In the genomic region with DNA sequence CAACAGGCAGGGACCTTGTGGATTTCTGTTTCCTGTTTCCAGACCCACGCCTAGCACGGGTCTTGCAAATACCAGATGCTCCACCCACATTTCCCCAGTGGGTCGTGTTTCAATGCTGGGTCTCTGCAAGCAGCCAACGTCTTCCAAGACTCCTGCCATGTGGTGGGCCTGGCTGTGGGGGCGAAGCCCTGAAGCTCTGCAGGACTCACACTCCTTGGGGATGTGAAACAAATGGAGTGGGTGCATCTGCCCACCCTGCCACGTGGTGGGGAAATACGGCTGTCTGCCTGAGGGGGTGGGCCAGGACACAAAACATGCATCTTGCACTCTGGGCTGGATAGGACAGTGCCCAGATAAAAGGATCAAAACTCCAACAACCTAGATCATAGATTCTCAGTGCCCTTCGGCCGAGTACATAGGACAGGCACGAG, we compare ENCODE assay signal across 13 cellular contexts. TPM values are rescaled to one million over a fixed set of nuclear protein-coding genes. Genes with fewer than 3 reads are reported as not detected.
A peak's percentile ranks its signal among the peaks of the same experiment; 100 is the strongest.
DNase-seq lines count a peak whose midpoint lies in the region; ATAC-seq and TF ChIP-seq lines count a peak whose summit lies in the region.
"Had no signal": no experiment of that assay in that cellular context is flagged by ENCODE, and none has a peak within 500 bp of the region (broad histone marks: within the 10 kb centered on the region; RNA-seq: fewer than 3 reads in every experiment).

No MANE protein-coding gene starts in this region.

- no peak overlapping the region for H3K56ac ChIP-seq in IMR-90 (ENCODE audit: extremely low read depth, insufficient read depth, low read length)

- H3K4ac ChIP-seq in IMR-90 (ENCODE audit: low read depth, low read length): no peak overlapping the region

- H2BK20ac ChIP-seq in IMR-90 (ENCODE audit: low read depth, low read length): no peak overlapping the region

- no peaks in the 10 kb centered on the region for H4K20me1 ChIP-seq in IMR-90 (ENCODE audit: insufficient read depth, low read length)

- no peak overlapping the region for H3K9ac ChIP-seq in IMR-90 (ENCODE audit: low read depth, low read length)

- no CpG with 5 or more reads among the region's 10 CpGs for WGBS in IMR-90 (ENCODE audit: extremely low coverage in 2 of 2, insufficient read length in 1 of 2), 2 experiments
- WGBS in aorta, 2 donors: 36 to 41% methylated on average over 10 of the region's 10 CpGs

- H3K27me3 ChIP-seq in IMR-90 (ENCODE audit: control insufficient read depth, insufficient read depth, low read length) (no peaks in the 10 kb centered on the region; the same call in 1 of the 2 replicates), foreskin keratinocyte (no peaks in the 10 kb centered on the region), aorta (ENCODE audit: control insufficient read depth in 1 of 2, insufficient read depth in 2 of 2, low read length in 1 of 2) (no peaks in the 10 kb centered on the region)

- H3K4me2 ChIP-seq in IMR-90 (ENCODE audit: low read depth, low read length): no peak overlapping the region

- TF ChIP-seq CTCF in IMR-90 (conservative IDR thresholded peaks at IDR 0.05; ENCODE audit: low read depth, low read length): no peak
- no peak for TF ChIP-seq CTCF in foreskin keratinocyte (conservative IDR thresholded peaks at IDR 0.05)

- peak overlapping the region; percentile 64 for H2AFZ ChIP-seq in IMR-90 (replicated peaks; ENCODE audit: low read length, poor library complexity)

- ATAC-seq in IMR-90 (ENCODE audit: low read depth) (no peak), foreskin keratinocyte (no peak), HG02885 (IDR thresholded peaks at IDR 0.05; ENCODE audit: poor library complexity, unreplicated experiment) (no peak), aorta (ENCODE audit: low FRiP score) (no peak)
- ATAC-seq: natural killer cell, sciatic nerve had no signal

- peaks cover 4% of the 10 kb centered on the region; the same call in 1 of the 2 replicates for H3K9me1 ChIP-seq in IMR-90 (ENCODE audit: insufficient read depth, low read length)

- H4K5ac ChIP-seq in IMR-90 (ENCODE audit: low read depth, low read length): no peak overlapping the region

- no TSS peak for BruUV-seq in IMR-90 (replicated peaks; lab: Mats Ljungman, UMichigan)

- H2BK5ac ChIP-seq in IMR-90 (ENCODE audit: low read depth, low read length, poor library complexity, severe bottlenecking): no peak overlapping the region

- no peak overlapping the region for H2AK5ac ChIP-seq in IMR-90 (ENCODE audit: low read depth, low read length)

- intact Hi-C loops in IMR-90 (cut with micrococcal nuclease): no loop called here
- intact Hi-C loops in aorta (cut with DNase I): no loop called here

- peaks cover 16% of the 10 kb centered on the region for H3K4me1 ChIP-seq in IMR-90 (ENCODE audit: control insufficient read depth, insufficient read depth, low read length)
- H3K4me1 ChIP-seq in foreskin keratinocyte: peaks cover 28% of the 10 kb centered on the region
- H3K4me1 ChIP-seq in aorta (ENCODE audit: control insufficient read depth in 1 of 2, insufficient read depth in 2 of 2, low read length in 2 of 2): peaks cover 0 to 1% of the 10 kb centered on the region in 2 donors

- no peaks in the 10 kb centered on the region for H3K79me1 ChIP-seq in IMR-90 (ENCODE audit: low read depth in 1 of 2, low read length in 2 of 2)

- H2BK15ac ChIP-seq in IMR-90 (ENCODE audit: low read depth, low read length): no peak overlapping the region

- TF ChIP-seq RAD21 in IMR-90 (IDR thresholded peaks at IDR 0.05; ENCODE audit: low read length): no peak

- H3K18ac ChIP-seq in IMR-90 (ENCODE audit: low read depth, low read length): no peak overlapping the region

- no peak overlapping the region for H2BK120ac ChIP-seq in IMR-90 (ENCODE audit: low read depth, low read length)

- H4K8ac ChIP-seq in IMR-90 (ENCODE audit: low read depth in 2 of 2, low read length in 2 of 2): peak overlapping the region in 1 of 2 experiments; percentile 5; a peak in 1 of 4 replicates

- H3K36me3 ChIP-seq in IMR-90 (ENCODE audit: control insufficient read depth, insufficient read depth, low read length) (no peaks in the 10 kb centered on the region), aorta (ENCODE audit: control insufficient read depth in 1 of 2, insufficient read depth in 2 of 2, low read length in 1 of 2) (no peaks in the 10 kb centered on the region)

- no peak overlapping the region for H3K14ac ChIP-seq in IMR-90 (replicated peaks; ENCODE audit: low read depth, low read length)

- H4K91ac ChIP-seq in IMR-90 (ENCODE audit: insufficient read depth, low read depth, low read length): no peak overlapping the region

- DNase-seq in IMR-90 (peak; percentile 43), amniotic epithelial cell (ENCODE audit: low read depth) (peak; percentile 51), foreskin keratinocyte (no peak), substantia nigra (lab: John Stamatoyannopoulos, UW) (no peak), iPS-NIHi7 (ENCODE audit: extremely low spot score) (no peak), aorta (no peak)
- DNase-seq: activated naive CD8-positive, alpha-beta T cell treated with anti-CD3 and anti-CD28 coated beads for 36 hours; kidney glomerular epithelial cell; natural killer cell; NCI-H2081 treated with DMSO at 0.1 percent for 48 hours; NK-92 treated with Interleukin-12 subunit alpha and Interleukin-12 subunit beta, amount 100 ng/mL, for 24 hours had no signal

- dilution Hi-C loops in IMR-90 (cut with HindIII; ENCODE audit: low sequenced_read_pairs, unreplicated experiment): no loop called here

- in situ Hi-C loops in IMR-90 (cut with MboI; ENCODE audit: low sequenced_read_pairs): no loop called here

- H3K4me3 ChIP-seq in IMR-90 (ENCODE audit: insufficient read depth, low read depth, low read length) (no peak overlapping the region), aorta (ENCODE audit: low read length in 2 of 2) (no peak overlapping the region)

- POLR2A ChIA-PET in IMR-90 (lab: Charles Lee; ENCODE audit: unreplicated experiment): no interaction called here

- no peak for TF ChIP-seq POLR2A in IMR-90 (IDR thresholded peaks at IDR 0.05; ENCODE audit: low read depth, low read length)

- H3K23ac ChIP-seq in IMR-90 (ENCODE audit: low read depth, low read length): no peak overlapping the region

- H3K9me3 ChIP-seq in IMR-90 (ENCODE audit: control insufficient read depth, insufficient read depth, low read length) (no peaks in the 10 kb centered on the region), aorta (ENCODE audit: control insufficient read depth, low read length) (no peaks in the 10 kb centered on the region)

- CTCF ChIA-PET in IMR-90 (lab: Yijun Ruan, JAX): no interaction called here

- no peak overlapping the region for H3K27ac ChIP-seq in IMR-90 (ENCODE audit: insufficient read depth, low read length)
- peak overlapping the region; percentile 58 for H3K27ac ChIP-seq in foreskin keratinocyte
- peak overlapping the region; percentile 58 for H3K27ac ChIP-seq in substantia nigra (ENCODE audit: low read depth, low read length, poor library complexity, severe bottlenecking)
- no peak overlapping the region for H3K27ac ChIP-seq in aorta (ENCODE audit: low read depth in 1 of 2, low read length in 2 of 2)

- H2AK9ac ChIP-seq in IMR-90 (replicated peaks; ENCODE audit: low read depth, low read length, poor library complexity): peak overlapping the region; percentile 22

TF ChIP-seq in IMR-90, 13 proteins besides CTCF, POLR2A, EP300 and RAD21:
- TF ChIP-seq CHD1 (IDR thresholded peaks at IDR 0.05; ENCODE audit: low read depth, low read length) (no peak), NFE2L2 (IDR thresholded peaks at IDR 0.05; ENCODE audit: low read depth, low read length) (no peak), RFX5 (IDR thresholded peaks at IDR 0.05; ENCODE audit: low read depth, low read length) (no peak), CEBPB (IDR thresholded peaks at IDR 0.05; ENCODE audit: low read depth, low read length) (no peak), FOS (IDR thresholded peaks at IDR 0.05; ENCODE audit: low read depth, low read length) (no peak), MXI1 (IDR thresholded peaks at IDR 0.05; ENCODE audit: borderline replicate concordance, low read depth, low read length) (no peak), SMC3 (IDR thresholded peaks at IDR 0.05; ENCODE audit: low read depth, low read length) (no peak)
- TF ChIP-seq, protein P1, sequence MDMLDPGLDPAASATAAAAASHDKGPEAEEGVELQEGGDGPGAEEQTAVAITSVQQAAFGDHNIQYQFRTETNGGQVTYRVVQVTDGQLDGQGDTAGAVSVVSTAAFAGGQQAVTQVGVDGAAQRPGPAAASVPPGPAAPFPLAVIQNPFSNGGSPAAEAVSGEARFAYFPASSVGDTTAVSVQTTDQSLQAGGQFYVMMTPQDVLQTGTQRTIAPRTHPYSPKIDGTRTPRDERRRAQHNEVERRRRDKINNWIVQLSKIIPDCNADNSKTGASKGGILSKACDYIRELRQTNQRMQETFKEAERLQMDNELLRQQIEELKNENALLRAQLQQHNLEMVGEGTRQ (IDR thresholded peaks at IDR 0.05; ENCODE audit: low read depth, low read length): no peak

RNA-seq across cellular contexts. Expression of gene FA2H, which starts 32.6 kb away (rescaled TPM):
- total RNA-seq in IMR-90 (2012; rRNA removed) (not detected in 2 replicates), foreskin keratinocyte (0.14 and 0.27 TPM in 2 replicates), aorta (under 1 TPM; 0.49 to 0.54 TPM)
- polyA plus RNA-seq in IMR-90 (2012; rRNA removed) (not detected in 2 replicates), foreskin keratinocyte (0.17 and 0.18 TPM in 2 replicates), aorta (1 to 10 TPM in 1 of 2 donors, not detected in 1; 1.9 TPM)
- polyA plus RNA-seq in IMR-90 (2012; cell fraction: cytosol; rRNA removed): 0.01 TPM in 1 of 2 replicates, not detected in the other
- 0.02 TPM in 1 of 2 replicates, not detected in the other for polyA plus RNA-seq in IMR-90 (2012; cell fraction: nucleus; rRNA removed; ENCODE audit: low replicate concordance)
- total RNA-seq: activated naive CD8-positive, alpha-beta T cell treated with anti-CD3 and anti-CD28 coated beads for 36 hours had no signal

RNA-seq across cellular contexts. Expression of gene MLKL, which starts 41.4 kb away (rescaled TPM):
- total RNA-seq in IMR-90 (2012; rRNA removed): 4.2 and 4.5 TPM in 2 replicates
- 3.6 and 3.7 TPM in 2 replicates for polyA plus RNA-seq in IMR-90 (2012; rRNA removed)
- 1.2 and 1.6 TPM in 2 replicates for polyA plus RNA-seq in IMR-90 (2012; cell fraction: cytosol; rRNA removed)
- 3.8 and 14.0 TPM in 2 replicates for polyA plus RNA-seq in IMR-90 (2012; cell fraction: nucleus; rRNA removed; ENCODE audit: low replicate concordance)
- 19.8 and 23.6 TPM in 2 replicates for total RNA-seq in foreskin keratinocyte
- 14.0 and 14.4 TPM in 2 replicates for polyA plus RNA-seq in foreskin keratinocyte
- total RNA-seq in aorta: 10 to 100 TPM; 23.7 to 31.3 TPM
- polyA plus RNA-seq in aorta: 10 to 100 TPM; 10.9 to 20.3 TPM

Comparison
In these comparisons a context has a peak if more than half of its experiments do, and no peak if none do; other contexts are left out.
1. DNase-seq: peak in IMR-90 (single experiment) and amniotic epithelial cell (single experiment); none in foreskin keratinocyte (0 of 2), substantia nigra (0 of 49), iPS-NIHi7 (single experiment) and aorta (0 of 2).
2. H3K27ac ChIP-seq: peak in foreskin keratinocyte (single experiment) and substantia nigra (single experiment); none in IMR-90 (single experiment) and aorta (0 of 2).